ENCODE assay signal across 8 cellular contexts in genomic region chr11:120303004-120303637, GRCh38. TPM values are rescaled to one million over a fixed set of nuclear protein-coding genes. Genes with fewer than 3 reads are reported as not detected.
DNase-seq lines count a peak whose midpoint lies in the region; ATAC-seq and TF ChIP-seq lines count a peak whose summit lies in the region.

No MANE protein-coding gene starts in this region.

- H3K4me2 ChIP-seq in DOHH2 (ENCODE audit: low read length), result no peak overlapping the region

- H3K9me3 Mint-ChIP-seq in activated CD4-positive, alpha-beta T cell treated with anti-CD3 and anti-CD28 coated beads, Interleukin-2, amount 10 ng/mL, durations not matched to agents 7 days and 5 days, result no peaks in the 10 kb centered on the region

- WGBS in lung, 2 donors, result 16 to 19% methylated on average over 3 of the region's 3 CpGs

- ATAC-seq in HG02588 (IDR thresholded peaks at IDR 0.05; ENCODE audit: unreplicated experiment) (peak; percentile 65), lung (ENCODE audit: insufficient read depth, low FRiP score) (peak; percentile 38)

- H3K4me3 ChIP-seq in DOHH2 (ENCODE audit: low read length), result no peak overlapping the region
- H3K4me3 ChIP-seq in lung, result no peak overlapping the region

- CTCF ChIA-PET in activated CD4-positive, alpha-beta T cell treated with anti-CD3 and anti-CD28 coated beads, Interleukin-2, amount 10 ng/mL, durations not matched to agents 7 days and 5 days (lab: Charles Lee), result interaction anchor here (0.5 to 10.0 kb wide), 16 partner anchors 10 to 343 kb away, joined by 3 to 105 read pairs (median 4); partner anchors contain the start of gene POU2F3

- H3F3A ChIP-seq in DOHH2 (ENCODE audit: control insufficient read depth, insufficient read depth), result no peaks in the 10 kb centered on the region

- DNase-seq in NCI-H226, result peak; percentile 76
- DNase-seq in activated CD4-positive, alpha-beta T cell treated with anti-CD3 and anti-CD28 coated beads, Interleukin-2, amount 10 ng/mL, durations not matched to agents 7 days and 5 days, result peak; percentile 77
- peak; percentile 59 to 81 for DNase-seq in dermis microvascular lymphatic vessel endothelial cell (ENCODE audit: low read depth in 2 of 2)
- DNase-seq in lung (ENCODE audit: low spot score), result peak; percentile 66
- DNase-seq in stimulated activated CD4-positive, alpha-beta T cell treated with anti-CD3 and anti-CD28 coated beads, TNF-alpha, amount 100 ng/mL, for 48 hours (ENCODE audit: low read depth in 3 of 3), result peak; percentile 14 to 58 (median 43)
- no peak for DNase-seq in GOT3 (lab: John Stamatoyannopoulos, UW)

- H3K27me3 Mint-ChIP-seq in activated CD4-positive, alpha-beta T cell treated with anti-CD3 and anti-CD28 coated beads, Interleukin-2, amount 10 ng/mL, durations not matched to agents 7 days and 5 days, result peaks cover 19% of the 10 kb centered on the region

- H3K4me1 ChIP-seq in DOHH2 (ENCODE audit: control insufficient read depth, low read length) (no peaks in the 10 kb centered on the region), lung (ENCODE audit: control insufficient read depth in 2 of 2, insufficient read depth in 2 of 2, low read length in 2 of 2) (peaks cover 0 to 6% of the 10 kb centered on the region in 2 donors)

- peaks cover 3% of the 10 kb centered on the region for H4K20me1 ChIP-seq in DOHH2 (ENCODE audit: control insufficient read depth, insufficient read depth, low read depth, low read length)

- no peaks in the 10 kb centered on the region for H3K36me3 Mint-ChIP-seq in activated CD4-positive, alpha-beta T cell treated with anti-CD3 and anti-CD28 coated beads, Interleukin-2, amount 10 ng/mL, durations not matched to agents 7 days and 5 days (ENCODE audit: low read depth)

- H3K9me2 ChIP-seq in DOHH2 (replicated peaks; ENCODE audit: control insufficient read depth, low read length), result no peaks in the 10 kb centered on the region

- H3K27ac Mint-ChIP-seq in activated CD4-positive, alpha-beta T cell treated with anti-CD3 and anti-CD28 coated beads, Interleukin-2, amount 10 ng/mL, durations not matched to agents 7 days and 5 days, result no peak overlapping the region

- H3K79me2 ChIP-seq in DOHH2 (ENCODE audit: control insufficient read depth, low read length), result no peaks in the 10 kb centered on the region

- no peaks in the 10 kb centered on the region for H3K36me3 ChIP-seq in DOHH2 (ENCODE audit: control insufficient read depth, low read length)
- no peaks in the 10 kb centered on the region for H3K36me3 ChIP-seq in lung (ENCODE audit: control insufficient read depth in 2 of 2, insufficient read depth in 2 of 2, low read length in 2 of 2)

- H3K27me3 ChIP-seq in DOHH2 (ENCODE audit: control insufficient read depth, low read length) (peaks cover 11% of the 10 kb centered on the region; the same call in 1 of the 2 replicates), lung (ENCODE audit: control insufficient read depth, insufficient read depth) (no peaks in the 10 kb centered on the region)

- no peak overlapping the region for H3K4me3 Mint-ChIP-seq in activated CD4-positive, alpha-beta T cell treated with anti-CD3 and anti-CD28 coated beads, Interleukin-2, amount 10 ng/mL, durations not matched to agents 7 days and 5 days

- no peaks in the 10 kb centered on the region for H3K4me1 Mint-ChIP-seq in activated CD4-positive, alpha-beta T cell treated with anti-CD3 and anti-CD28 coated beads, Interleukin-2, amount 10 ng/mL, durations not matched to agents 7 days and 5 days

- TF ChIP-seq CTCF in DOHH2 (IDR thresholded peaks at IDR 0.05; ENCODE audit: low read depth, low read length, poor library complexity, severe bottlenecking), result peak; percentile 94
- TF ChIP-seq CTCF in lung (IDR thresholded peaks at IDR 0.05; ENCODE audit: control extremely low read depth, extremely low read depth), result peak; percentile 57

- H3K27ac ChIP-seq in DOHH2 (ENCODE audit: low read depth, low read length) (no peak overlapping the region), lung (ENCODE audit: low read depth in 1 of 2, low read length in 1 of 2) (peak overlapping the region in 1 of 2 donors; percentile 46)

- no peaks in the 10 kb centered on the region for H3K9me3 ChIP-seq in DOHH2 (ENCODE audit: control insufficient read depth, insufficient read depth, low read length)
- no peaks in the 10 kb centered on the region for H3K9me3 ChIP-seq in lung (ENCODE audit: control insufficient read depth in 2 of 2, insufficient read depth in 1 of 2, low read length in 1 of 2)

- POLR2A ChIA-PET in activated CD4-positive, alpha-beta T cell treated with anti-CD3 and anti-CD28 coated beads, Interleukin-2, amount 10 ng/mL, durations not matched to agents 7 days and 5 days (lab: Charles Lee), result no interaction called here

RNA-seq across cellular contexts. Expression of gene TLCD5, which starts 22.0 kb away (rescaled TPM):
- under 1 TPM; 0.19 to 0.42 TPM for total RNA-seq in activated CD4-positive, alpha-beta T cell treated with anti-CD3 and anti-CD28 coated beads, Interleukin-2, amount 10 ng/mL, durations not matched to agents 7 days and 5 days
- total RNA-seq in dermis microvascular lymphatic vessel endothelial cell (4.1 and 7.2 TPM in 2 replicates), lung (10 to 100 TPM in 1 of 2 donors, 1 to 10 TPM in 1; 3.7 to 10.8 TPM)
- polyA plus RNA-seq in lung, result 1 to 10 TPM; 2.0 to 2.4 TPM

RNA-seq across cellular contexts. Expression of gene ARHGEF12, which starts 33.1 kb away (rescaled TPM):
- total RNA-seq in activated CD4-positive, alpha-beta T cell treated with anti-CD3 and anti-CD28 coated beads, Interleukin-2, amount 10 ng/mL, durations not matched to agents 7 days and 5 days, result 1 to 10 TPM; 8.1 to 9.2 TPM
- total RNA-seq in dermis microvascular lymphatic vessel endothelial cell, result 99.7 and 128 TPM in 2 replicates
- total RNA-seq in lung, result 100 to 1,000 TPM in 1 of 2 donors, 10 to 100 TPM in 1; 86.1 to 243 TPM
- 10 to 100 TPM; 19.0 to 25.0 TPM for polyA plus RNA-seq in lung
